Comparison of ENCODE assay signal across 8 cellular contexts in genomic region chr12:64826234-64826633, GRCh38. TPM values are rescaled to one million over a fixed set of nuclear protein-coding genes. Genes with fewer than 3 reads are reported as not detected.
A peak's percentile ranks its signal among the peaks of the same experiment; 100 is the strongest.
DNase-seq lines count a peak whose midpoint lies in the region; ATAC-seq lines count a peak whose summit lies in the region.

No MANE protein-coding gene starts in this region.

- H3K36me3 Mint-ChIP-seq in activated naive CD4-positive, alpha-beta T cell treated with anti-CD3 and anti-CD28 coated beads, Interleukin-2, amount 50 U/mL, for 72 hours = peaks cover 0 to 7% of the 10 kb centered on the region in 2 donors

- H3K4me3 ChIP-seq in iPS-11a (ENCODE audit: low read depth, low read length) = peak overlapping the region; percentile 6

- no peak overlapping the region for H3K27ac Mint-ChIP-seq in activated naive CD4-positive, alpha-beta T cell treated with anti-CD3 and anti-CD28 coated beads, Interleukin-2, amount 50 U/mL, for 72 hours

- ATAC-seq in HG03097 (IDR thresholded peaks at IDR 0.05; ENCODE audit: low FRiP score, unreplicated experiment) (peak; percentile 70), GM19023 (IDR thresholded peaks at IDR 0.05; ENCODE audit: unreplicated experiment) (no peak)
- peak; percentile 59 to 77 for ATAC-seq in activated naive CD4-positive, alpha-beta T cell treated with anti-CD3 and anti-CD28 coated beads, Interleukin-2, amount 50 U/mL, for 72 hours

- H3K9me3 Mint-ChIP-seq in activated naive CD4-positive, alpha-beta T cell treated with anti-CD3 and anti-CD28 coated beads, Interleukin-2, amount 50 U/mL, for 72 hours = no peaks in the 10 kb centered on the region

- DNase-seq in EH (ENCODE audit: low read depth) = peak; percentile 30
- DNase-seq in NOMO-1 (lab: John Stamatoyannopoulos, UW; ENCODE audit: unreplicated experiment in 2 of 2) = peak; percentile 18 to 47
- DNase-seq in activated naive CD4-positive, alpha-beta T cell treated with anti-CD3 and anti-CD28 coated beads, Interleukin-2, amount 50 U/mL, for 72 hours (ENCODE audit: low spot score in 2 of 2) = peak in 1 of 2 donors; percentile 43
- DNase-seq in stimulated activated CD4-positive, alpha-beta T cell treated with anti-CD3 and anti-CD28 coated beads, Interleukin-15, amount 100 ng/mL, for 48 hours (ENCODE audit: low read depth in 2 of 2) = peak; percentile 21 to 36
- no peak for DNase-seq in effector CD8-positive, alpha-beta T cell (lab: John Stamatoyannopoulos, UW)

RNA-seq across cellular contexts. Expression of gene TBC1D30, which starts 1.8 kb away (rescaled TPM):
- total RNA-seq in activated naive CD4-positive, alpha-beta T cell treated with anti-CD3 and anti-CD28 coated beads, Interleukin-2, amount 50 U/mL, for 72 hours = under 1 TPM; 0.27 to 0.41 TPM
